8 cellular contexts compared by ENCODE assay signal in genomic region chr2:37083873-37084792, GRCh38. TPM values are rescaled to one million over a fixed set of nuclear protein-coding genes. Genes with fewer than 3 reads are reported as not detected.
DNase-seq lines count a peak whose midpoint lies in the region; ATAC-seq and TF ChIP-seq lines count a peak whose summit lies in the region.

GPATCH11 (plus strand) TSS chr2:37084518; CDS start chr2:37088382, 3,864 bp downstream.
HEATR5B (minus strand) TSS chr2:37084372; CDS start chr2:37083414, 958 bp downstream.

- TF ChIP-seq CTCF in BJ (IDR thresholded peaks at IDR 0.05; ENCODE audit: insufficient read depth, low read depth, low read length): no peak

- peaks cover 2% of the 10 kb centered on the region; the same call in 1 of the 2 replicates for H3K36me3 ChIP-seq in BJ (ENCODE audit: control insufficient read depth, insufficient read depth, low read length)

- CTCF ChIA-PET in BJ (lab: Yijun Ruan, JAX): no interaction called here

- POLR2A ChIA-PET in BJ (lab: Charles Lee): no interaction called here

- DNase-seq in BJ (ENCODE audit: low read depth) (peak; percentile 93), GM19240 (ENCODE audit: insufficient read length, low spot score) (peak; percentile 52), NCI-H524 (lab: John Stamatoyannopoulos, UW) (peak; percentile 92 to 99), cortex of kidney (lab: John Stamatoyannopoulos, UW) (peak; percentile 55), left lobe of liver (ENCODE audit: low spot score) (peak; percentile 97)
- peak; percentile 92 to 93 for DNase-seq in activated CD4-positive, alpha-beta T cell treated with anti-CD3 and anti-CD28 coated beads for 4 hours
- DNase-seq in stimulated activated CD4-positive, alpha-beta T cell treated with anti-CD3 and anti-CD28 coated beads, Interleukin-2, amount 100 ng/mL, for 4 hours (ENCODE audit: low read depth): peak; percentile 87

- H3K4me3 ChIP-seq in BJ (ENCODE audit: low read depth, low read length): peak within 1 kb of the TSS; percentile 72

- peak; percentile 75 for ATAC-seq in HG03457 (IDR thresholded peaks at IDR 0.05; ENCODE audit: unreplicated experiment)
- ATAC-seq in left lobe of liver: peak; percentile 95

- H3K27me3 ChIP-seq in BJ (ENCODE audit: control insufficient read depth, insufficient read depth, low read length): no peaks in the 10 kb centered on the region

RNA-seq across cellular contexts. Expression of gene GPATCH11, which starts in this region (rescaled TPM):
- polyA plus RNA-seq in BJ (2011; rRNA removed): 2.0 and 4.0 TPM in 2 replicates
- 0.85 and 0.87 TPM in 2 replicates for polyA minus RNA-seq in BJ (2011; rRNA and poly(A)+ RNA removed)
- total RNA-seq in left lobe of liver: 3.0 TPM

RNA-seq across cellular contexts. Expression of gene HEATR5B, which starts in this region (rescaled TPM):
- polyA plus RNA-seq in BJ (2011; rRNA removed): 10.4 and 17.3 TPM in 2 replicates
- polyA minus RNA-seq in BJ (2011; rRNA and poly(A)+ RNA removed): 12.4 and 15.0 TPM in 2 replicates
- total RNA-seq in left lobe of liver: 7.7 TPM

Comparison
In these comparisons a context has a peak if more than half of its experiments do, and no peak if none do; other contexts are left out.
1. Peak in every context shown above with its lines: DNase-seq, ATAC-seq and H3K4me3 ChIP-seq.